ENCODE assay signal across 8 cellular contexts in the genomic region with DNA sequence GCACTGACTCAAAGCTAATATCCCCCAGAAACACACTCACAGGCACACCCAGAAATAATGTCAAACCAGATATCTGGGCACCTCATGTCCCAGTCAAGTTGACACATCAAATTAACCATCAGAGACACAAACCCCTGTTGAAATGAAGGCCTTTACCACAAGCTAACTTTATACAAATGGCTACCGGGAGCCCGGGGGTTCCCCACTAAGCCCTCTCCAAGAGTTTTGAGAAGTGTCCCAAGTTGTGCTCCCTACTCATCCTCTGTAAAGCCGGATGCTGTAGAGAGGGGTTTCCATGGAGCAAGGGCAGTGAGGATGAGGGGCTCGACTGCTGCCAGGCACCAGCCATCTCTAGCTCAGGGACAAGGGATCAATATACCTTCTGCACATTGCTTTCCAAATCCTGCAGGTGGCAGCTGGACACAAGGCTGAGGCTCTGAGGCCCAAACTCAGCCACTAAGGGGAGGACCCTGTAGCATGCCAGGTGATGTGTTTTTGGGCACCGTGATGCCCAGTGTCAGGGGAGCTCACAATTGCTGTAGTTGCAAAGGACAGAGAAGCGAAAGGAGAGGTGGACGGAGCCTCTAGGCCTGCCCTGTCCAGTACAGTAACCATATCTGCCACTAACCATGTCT.
DNase-seq lines count a peak whose midpoint lies in the region; ATAC-seq and TF ChIP-seq lines count a peak whose summit lies in the region.

No MANE protein-coding gene starts in this region.

- no peaks in the 10 kb centered on the region for H4K20me1 ChIP-seq in DND-41 (ENCODE audit: insufficient read depth, low read length)

- TF ChIP-seq CTCF in DND-41 (IDR thresholded peaks at IDR 0.05; ENCODE audit: borderline replicate concordance, extremely low read depth, low read length, poor library complexity, severe bottlenecking) (peak; percentile 37), liver (IDR thresholded peaks at IDR 0.05; ENCODE audit: low read depth, low read length, missing input control) (peak; percentile 57)

- 63% methylated on average over 7 of the region's 7 CpGs for WGBS in liver

- H3K4me1 ChIP-seq in DND-41 (ENCODE audit: insufficient read depth, low read length) (peaks cover 23% of the 10 kb centered on the region), adipocyte (ENCODE audit: control insufficient read depth, insufficient read depth, low read length) (peaks cover 18% of the 10 kb centered on the region), liver (ENCODE audit: control insufficient read depth in 4 of 4, insufficient read depth in 4 of 4, low read length in 3 of 4) (no peaks in the 10 kb centered on the region)

- DNase-seq in DND-41 (peak; percentile 14), adipocyte (ENCODE audit: low read depth) (peak; percentile 20), NCI-H2171 (lab: John Stamatoyannopoulos, UW) (no peak), AG08396 (ENCODE audit: low spot score) (no peak)
- no peak for DNase-seq in activated effector memory CD4-positive, alpha-beta T cell treated with anti-CD3 and anti-CD28 coated beads, Interleukin-2, amount 50 U/mL, for 16 hours

- peak; percentile 72 to 81 for TF ChIP-seq RAD21 in liver (IDR thresholded peaks at IDR 0.05)

- no peak overlapping the region for H2AFZ ChIP-seq in DND-41 (ENCODE audit: low read depth, low read length)

- H3K4me3 ChIP-seq in DND-41 (ENCODE audit: low read depth in 1 of 2, low read length in 2 of 2), result no peak overlapping the region
- H3K4me3 ChIP-seq in adipocyte (ENCODE audit: low read length), result no peak overlapping the region
- no peak overlapping the region for H3K4me3 ChIP-seq in liver (ENCODE audit: low read depth in 1 of 3, low read length in 3 of 3)

- no peak overlapping the region for H3K4me2 ChIP-seq in DND-41 (ENCODE audit: insufficient read depth, low read length)

- H3K9me3 ChIP-seq in DND-41 (ENCODE audit: insufficient read depth, low read length, severe bottlenecking) (no peaks in the 10 kb centered on the region), adipocyte (ENCODE audit: control insufficient read depth, low read length) (peaks cover 10% of the 10 kb centered on the region), liver (ENCODE audit: control insufficient read depth in 4 of 4, low read length in 3 of 4) (no peaks in the 10 kb centered on the region)

- no peaks in the 10 kb centered on the region for H3K79me2 ChIP-seq in DND-41 (ENCODE audit: insufficient read depth, low read length)

- H3K27me3 ChIP-seq in DND-41 (ENCODE audit: insufficient read depth, low read length, poor library complexity) (no peaks in the 10 kb centered on the region), adipocyte (replicated peaks; ENCODE audit: control insufficient read depth, insufficient read depth, low read length) (no peaks in the 10 kb centered on the region), liver (ENCODE audit: control insufficient read depth in 4 of 4, insufficient read depth in 4 of 4, low read length in 3 of 4) (no peaks in the 10 kb centered on the region)

- H3K27ac ChIP-seq in DND-41 (ENCODE audit: low read length), result no peak overlapping the region
- no peak overlapping the region for H3K27ac ChIP-seq in liver (ENCODE audit: low read depth in 1 of 2, low read length in 2 of 2)

- H3K9ac ChIP-seq in DND-41 (ENCODE audit: low read depth, low read length) (no peak overlapping the region), adipocyte (ENCODE audit: low read length) (no peak overlapping the region), liver (ENCODE audit: low read depth in 1 of 2, low read length in 2 of 2) (no peak overlapping the region)

- peak; percentile 33; the same call in 1 of the 3 replicates for ATAC-seq in DND-41 (ENCODE audit: insufficient read depth, low read depth)
- peak; percentile 55 for ATAC-seq in HG03442 (IDR thresholded peaks at IDR 0.05; ENCODE audit: unreplicated experiment)
- ATAC-seq in HG02759 (IDR thresholded peaks at IDR 0.05; ENCODE audit: unreplicated experiment), result no peak

- H3K36me3 ChIP-seq in DND-41 (ENCODE audit: insufficient read depth, low read length), result no peaks in the 10 kb centered on the region
- H3K36me3 ChIP-seq in adipocyte (ENCODE audit: control insufficient read depth, insufficient read depth, low read length, severe bottlenecking), result no peaks in the 10 kb centered on the region
- H3K36me3 ChIP-seq in liver (ENCODE audit: control insufficient read depth in 4 of 4, insufficient read depth in 3 of 4, low read depth in 1 of 4, low read length in 3 of 4), result no peaks in the 10 kb centered on the region

TF ChIP-seq in liver, 16 proteins besides CTCF, POLR2A, EP300 and RAD21:
- TF ChIP-seq, protein P1, sequence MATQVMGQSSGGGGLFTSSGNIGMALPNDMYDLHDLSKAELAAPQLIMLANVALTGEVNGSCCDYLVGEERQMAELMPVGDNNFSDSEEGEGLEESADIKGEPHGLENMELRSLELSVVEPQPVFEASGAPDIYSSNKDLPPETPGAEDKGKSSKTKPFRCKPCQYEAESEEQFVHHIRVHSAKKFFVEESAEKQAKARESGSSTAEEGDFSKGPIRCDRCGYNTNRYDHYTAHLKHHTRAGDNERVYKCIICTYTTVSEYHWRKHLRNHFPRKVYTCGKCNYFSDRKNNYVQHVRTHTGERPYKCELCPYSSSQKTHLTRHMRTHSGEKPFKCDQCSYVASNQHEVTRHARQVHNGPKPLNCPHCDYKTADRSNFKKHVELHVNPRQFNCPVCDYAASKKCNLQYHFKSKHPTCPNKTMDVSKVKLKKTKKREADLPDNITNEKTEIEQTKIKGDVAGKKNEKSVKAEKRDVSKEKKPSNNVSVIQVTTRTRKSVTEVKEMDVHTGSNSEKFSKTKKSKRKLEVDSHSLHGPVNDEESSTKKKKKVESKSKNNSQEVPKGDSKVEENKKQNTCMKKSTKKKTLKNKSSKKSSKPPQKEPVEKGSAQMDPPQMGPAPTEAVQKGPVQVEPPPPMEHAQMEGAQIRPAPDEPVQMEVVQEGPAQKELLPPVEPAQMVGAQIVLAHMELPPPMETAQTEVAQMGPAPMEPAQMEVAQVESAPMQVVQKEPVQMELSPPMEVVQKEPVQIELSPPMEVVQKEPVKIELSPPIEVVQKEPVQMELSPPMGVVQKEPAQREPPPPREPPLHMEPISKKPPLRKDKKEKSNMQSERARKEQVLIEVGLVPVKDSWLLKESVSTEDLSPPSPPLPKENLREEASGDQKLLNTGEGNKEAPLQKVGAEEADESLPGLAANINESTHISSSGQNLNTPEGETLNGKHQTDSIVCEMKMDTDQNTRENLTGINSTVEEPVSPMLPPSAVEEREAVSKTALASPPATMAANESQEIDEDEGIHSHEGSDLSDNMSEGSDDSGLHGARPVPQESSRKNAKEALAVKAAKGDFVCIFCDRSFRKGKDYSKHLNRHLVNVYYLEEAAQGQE (IDR thresholded peaks at IDR 0.05), result no peak
- TF ChIP-seq GABPA (IDR thresholded peaks at IDR 0.05 in 1 of 2, conservative IDR thresholded peaks at IDR 0.05 in 1 of 2) (no peak), JUND (IDR thresholded peaks at IDR 0.05) (no peak), NR2F2 (IDR thresholded peaks at IDR 0.05) (no peak), MAX (IDR thresholded peaks at IDR 0.05) (no peak), HNF4G (IDR thresholded peaks at IDR 0.05) (no peak), RXRA (IDR thresholded peaks at IDR 0.05) (no peak), YY1 (IDR thresholded peaks at IDR 0.05) (no peak)
TF ChIP-seq in liver: peak in this region for 0.

Comparison
In these comparisons a context has a peak if more than half of its experiments do, and no peak if none do; other contexts are left out.
1. DNase-seq: peak in DND-41 (single experiment) and adipocyte (single experiment); none in activated effector memory CD4-positive, alpha-beta T cell treated with anti-CD3 and anti-CD28 coated beads, Interleukin-2, amount 50 U/mL, for 16 hours (single experiment), NCI-H2171 (single experiment) and AG08396 (single experiment).